ENCODE assay signal across 1 cellular context in the genomic region with DNA sequence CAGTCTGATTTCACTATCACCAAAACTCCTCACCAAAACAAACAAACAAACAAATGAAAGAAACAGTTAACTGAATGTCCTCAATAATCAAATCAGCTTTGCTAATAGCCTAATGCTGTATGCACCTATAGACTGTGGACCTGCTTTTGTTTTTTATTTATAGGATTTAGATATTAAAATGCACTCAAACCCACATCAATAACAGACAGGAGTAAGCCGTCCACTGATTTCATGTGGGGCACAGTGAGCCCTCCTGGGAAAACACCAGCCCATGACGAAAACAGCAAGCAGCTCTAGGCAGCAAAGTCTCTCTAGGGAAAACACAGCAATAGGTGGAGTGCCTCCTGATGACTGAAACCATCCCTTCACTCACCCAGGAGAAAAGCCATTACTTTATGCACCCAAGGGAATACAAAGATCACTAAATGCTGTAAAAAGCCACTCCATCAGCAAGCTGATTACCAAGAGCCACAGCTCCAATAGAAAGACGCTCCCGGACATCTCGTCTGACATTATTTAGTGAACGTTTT.
TF ChIP-seq lines count a peak whose summit lies in the region.

No MANE protein-coding gene starts in this region.

TF ChIP-seq in HEK293, 187 proteins besides CTCF, POLR2A, EP300 and RAD21 (continued from another document and continues in another):
- TF ChIP-seq ZNF148 (tag by site-specific recombination; IDR thresholded peaks at IDR 0.05; ENCODE audit: borderline replicate concordance) (no peak), ZNF350 (tag by site-specific recombination; IDR thresholded peaks at IDR 0.05) (no peak), YY1 (tag by site-specific recombination; IDR thresholded peaks at IDR 0.05) (no peak), ZNF274 (IDR thresholded peaks at IDR 0.05; ENCODE audit: low read length) (no peak), ZNF274 (tag by site-specific recombination; IDR thresholded peaks at IDR 0.05; ENCODE audit: borderline replicate concordance) (no peak), ZSCAN18 (tag by site-specific recombination; IDR thresholded peaks at IDR 0.05) (no peak), ZNF561 (tag by site-specific recombination; IDR thresholded peaks at IDR 0.05; ENCODE audit: borderline replicate concordance) (peak; percentile 59; the same call in 1 of the 2 replicates), ZNF560 (tag by site-specific recombination; IDR thresholded peaks at IDR 0.05; ENCODE audit: borderline replicate concordance) (no peak), ZNF571 (tag by site-specific recombination; IDR thresholded peaks at IDR 0.05) (no peak), ZNF701 (tag by site-specific recombination; IDR thresholded peaks at IDR 0.05) (no peak), ZNF221 (tag by site-specific recombination; IDR thresholded peaks at IDR 0.05; ENCODE audit: borderline replicate concordance) (no peak), ZNF670 (tag by site-specific recombination; IDR thresholded peaks at IDR 0.05; ENCODE audit: low read depth) (no peak), ZNF175 (tag by site-specific recombination; IDR thresholded peaks at IDR 0.05) (no peak), ZNF707 (tag by site-specific recombination; IDR thresholded peaks at IDR 0.05) (no peak), ZNF610 (tag by site-specific recombination; IDR thresholded peaks at IDR 0.05; ENCODE audit: borderline replicate concordance) (no peak), BCL11B (tag by site-specific recombination; IDR thresholded peaks at IDR 0.05; ENCODE audit: low read depth) (no peak), PRDM4 (tag by site-specific recombination; IDR thresholded peaks at IDR 0.05) (no peak), KLF7 (tag by site-specific recombination; IDR thresholded peaks at IDR 0.05; ENCODE audit: borderline replicate concordance) (no peak), ZNF146 (tag by site-specific recombination; IDR thresholded peaks at IDR 0.05) (no peak; the same call in 1 of the 2 replicates), ZNF48 (tag by site-specific recombination; IDR thresholded peaks at IDR 0.05) (no peak), ZNF747 (tag by site-specific recombination; IDR thresholded peaks at IDR 0.05) (no peak), ZNF639 (tag by site-specific recombination; IDR thresholded peaks at IDR 0.05) (no peak), ZNF138 (tag by site-specific recombination; IDR thresholded peaks at IDR 0.05; ENCODE audit: borderline replicate concordance) (no peak), ZBTB44 (tag by site-specific recombination; IDR thresholded peaks at IDR 0.05) (peak; percentile 62; the same call in 1 of the 2 replicates), TSHZ1 (tag by site-specific recombination; IDR thresholded peaks at IDR 0.05; ENCODE audit: borderline replicate concordance) (peak; percentile 78; the same call in 1 of the 2 replicates), ZNF121 (tag by site-specific recombination; IDR thresholded peaks at IDR 0.05) (no peak), IKZF3 (tag by site-specific recombination; IDR thresholded peaks at IDR 0.05) (peak; percentile 76)
- TF ChIP-seq, protein P1, sequence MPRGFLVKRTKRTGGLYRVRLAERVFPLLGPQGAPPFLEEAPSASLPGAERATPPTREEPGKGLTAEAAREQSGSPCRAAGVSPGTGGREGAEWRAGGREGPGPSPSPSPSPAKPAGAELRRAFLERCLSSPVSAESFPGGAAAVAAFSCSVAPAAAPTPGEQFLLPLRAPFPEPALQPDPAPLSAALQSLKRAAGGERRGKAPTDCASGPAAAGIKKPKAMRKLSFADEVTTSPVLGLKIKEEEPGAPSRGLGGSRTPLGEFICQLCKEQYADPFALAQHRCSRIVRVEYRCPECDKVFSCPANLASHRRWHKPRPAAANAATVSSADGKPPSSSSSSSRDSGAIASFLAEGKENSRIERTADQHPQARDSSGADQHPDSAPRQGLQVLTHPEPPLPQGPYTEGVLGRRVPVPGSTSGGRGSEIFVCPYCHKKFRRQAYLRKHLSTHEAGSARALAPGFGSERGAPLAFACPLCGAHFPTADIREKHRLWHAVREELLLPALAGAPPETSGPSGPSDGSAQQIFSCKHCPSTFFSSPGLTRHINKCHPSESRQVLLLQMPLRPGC (tag by site-specific recombination; IDR thresholded peaks at IDR 0.05): peak; percentile 82
- TF ChIP-seq, protein P2, sequence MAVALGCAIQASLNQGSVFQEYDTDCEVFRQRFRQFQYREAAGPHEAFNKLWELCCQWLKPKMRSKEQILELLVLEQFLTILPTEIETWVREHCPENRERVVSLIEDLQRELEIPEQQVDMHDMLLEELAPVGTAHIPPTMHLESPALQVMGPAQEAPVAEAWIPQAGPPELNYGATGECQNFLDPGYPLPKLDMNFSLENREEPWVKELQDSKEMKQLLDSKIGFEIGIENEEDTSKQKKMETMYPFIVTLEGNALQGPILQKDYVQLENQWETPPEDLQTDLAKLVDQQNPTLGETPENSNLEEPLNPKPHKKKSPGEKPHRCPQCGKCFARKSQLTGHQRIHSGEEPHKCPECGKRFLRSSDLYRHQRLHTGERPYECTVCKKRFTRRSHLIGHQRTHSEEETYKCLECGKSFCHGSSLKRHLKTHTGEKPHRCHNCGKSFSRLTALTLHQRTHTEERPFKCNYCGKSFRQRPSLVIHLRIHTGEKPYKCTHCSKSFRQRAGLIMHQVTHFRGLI (tag by site-specific recombination; IDR thresholded peaks at IDR 0.05): no peak
- TF ChIP-seq, protein P3, sequence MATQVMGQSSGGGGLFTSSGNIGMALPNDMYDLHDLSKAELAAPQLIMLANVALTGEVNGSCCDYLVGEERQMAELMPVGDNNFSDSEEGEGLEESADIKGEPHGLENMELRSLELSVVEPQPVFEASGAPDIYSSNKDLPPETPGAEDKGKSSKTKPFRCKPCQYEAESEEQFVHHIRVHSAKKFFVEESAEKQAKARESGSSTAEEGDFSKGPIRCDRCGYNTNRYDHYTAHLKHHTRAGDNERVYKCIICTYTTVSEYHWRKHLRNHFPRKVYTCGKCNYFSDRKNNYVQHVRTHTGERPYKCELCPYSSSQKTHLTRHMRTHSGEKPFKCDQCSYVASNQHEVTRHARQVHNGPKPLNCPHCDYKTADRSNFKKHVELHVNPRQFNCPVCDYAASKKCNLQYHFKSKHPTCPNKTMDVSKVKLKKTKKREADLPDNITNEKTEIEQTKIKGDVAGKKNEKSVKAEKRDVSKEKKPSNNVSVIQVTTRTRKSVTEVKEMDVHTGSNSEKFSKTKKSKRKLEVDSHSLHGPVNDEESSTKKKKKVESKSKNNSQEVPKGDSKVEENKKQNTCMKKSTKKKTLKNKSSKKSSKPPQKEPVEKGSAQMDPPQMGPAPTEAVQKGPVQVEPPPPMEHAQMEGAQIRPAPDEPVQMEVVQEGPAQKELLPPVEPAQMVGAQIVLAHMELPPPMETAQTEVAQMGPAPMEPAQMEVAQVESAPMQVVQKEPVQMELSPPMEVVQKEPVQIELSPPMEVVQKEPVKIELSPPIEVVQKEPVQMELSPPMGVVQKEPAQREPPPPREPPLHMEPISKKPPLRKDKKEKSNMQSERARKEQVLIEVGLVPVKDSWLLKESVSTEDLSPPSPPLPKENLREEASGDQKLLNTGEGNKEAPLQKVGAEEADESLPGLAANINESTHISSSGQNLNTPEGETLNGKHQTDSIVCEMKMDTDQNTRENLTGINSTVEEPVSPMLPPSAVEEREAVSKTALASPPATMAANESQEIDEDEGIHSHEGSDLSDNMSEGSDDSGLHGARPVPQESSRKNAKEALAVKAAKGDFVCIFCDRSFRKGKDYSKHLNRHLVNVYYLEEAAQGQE (tag by site-specific recombination; IDR thresholded peaks at IDR 0.05): no peak
- TF ChIP-seq, protein P4, sequence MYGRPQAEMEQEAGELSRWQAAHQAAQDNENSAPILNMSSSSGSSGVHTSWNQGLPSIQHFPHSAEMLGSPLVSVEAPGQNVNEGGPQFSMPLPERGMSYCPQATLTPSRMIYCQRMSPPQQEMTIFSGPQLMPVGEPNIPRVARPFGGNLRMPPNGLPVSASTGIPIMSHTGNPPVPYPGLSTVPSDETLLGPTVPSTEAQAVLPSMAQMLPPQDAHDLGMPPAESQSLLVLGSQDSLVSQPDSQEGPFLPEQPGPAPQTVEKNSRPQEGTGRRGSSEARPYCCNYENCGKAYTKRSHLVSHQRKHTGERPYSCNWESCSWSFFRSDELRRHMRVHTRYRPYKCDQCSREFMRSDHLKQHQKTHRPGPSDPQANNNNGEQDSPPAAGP (tag by site-specific recombination; IDR thresholded peaks at IDR 0.05): peak; percentile 87
